8 cellular contexts compared by ENCODE assay signal in the genomic region with DNA sequence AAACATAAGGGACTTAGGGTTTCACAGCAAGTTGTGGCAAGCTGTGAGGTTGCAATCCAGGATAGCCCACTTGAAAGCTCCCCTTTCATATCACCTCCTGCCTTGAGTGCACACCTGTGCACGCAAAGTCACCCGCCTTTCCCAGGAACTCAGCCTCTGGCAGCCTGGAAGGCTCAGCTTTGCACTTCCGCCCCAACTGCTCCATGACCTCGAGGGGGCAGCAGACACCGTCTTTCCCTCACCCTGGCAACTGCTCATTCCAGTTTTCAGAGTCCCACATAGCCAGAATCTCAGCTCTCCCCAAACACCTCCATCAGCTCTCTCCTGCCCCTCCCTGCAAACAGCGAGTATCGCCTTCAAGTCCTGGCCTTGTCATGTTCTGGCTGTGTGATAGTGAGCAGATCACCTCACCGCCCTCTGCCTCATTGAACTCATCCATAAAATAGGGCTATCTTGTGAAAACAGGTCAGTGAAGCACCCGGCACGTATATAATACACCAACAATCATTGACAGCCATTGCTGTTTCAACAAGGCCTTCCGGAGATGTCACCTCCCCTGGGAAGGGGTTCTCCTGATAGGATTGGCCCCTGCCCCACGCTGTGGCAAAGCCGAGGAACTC. TPM values are rescaled to one million over a fixed set of nuclear protein-coding genes. Genes with fewer than 3 reads are reported as not detected.
DNase-seq lines count a peak whose midpoint lies in the region; ATAC-seq and TF ChIP-seq lines count a peak whose summit lies in the region.

No MANE protein-coding gene starts in this region.

- ATAC-seq in GM19351 (IDR thresholded peaks at IDR 0.05; ENCODE audit: unreplicated experiment) = no peak

- peak overlapping the region; percentile 75 for H3K27ac Mint-ChIP-seq in glutamatergic neuron (ENCODE audit: unreplicated experiment)

- H3K9me3 Mint-ChIP-seq in glutamatergic neuron (ENCODE audit: unreplicated experiment) = no peaks in the 10 kb centered on the region

- H3K27me3 Mint-ChIP-seq in glutamatergic neuron (ENCODE audit: unreplicated experiment) = peaks cover 13% of the 10 kb centered on the region

- peak; percentile 96 for TF ChIP-seq CTCF in GM12864 (IDR thresholded peaks at IDR 0.05; ENCODE audit: low read depth, low read length, missing control alignments)
- peak; percentile 81 for TF ChIP-seq CTCF in glutamatergic neuron (IDR thresholded peaks at IDR 0.05; ENCODE audit: partially characterized antibody, unreplicated experiment)

- no peaks in the 10 kb centered on the region for H3K36me3 Mint-ChIP-seq in glutamatergic neuron (ENCODE audit: unreplicated experiment)

- H3K4me3 Mint-ChIP-seq in glutamatergic neuron (ENCODE audit: unreplicated experiment) = peak overlapping the region; percentile 37

- no peak overlapping the region for H3K4me3 ChIP-seq in GM12864 (ENCODE audit: low read depth, low read length)

- DNase-seq in GM12864 (ENCODE audit: low read depth) (peak; percentile 39), NCI-H128 (lab: John Stamatoyannopoulos, UW; ENCODE audit: unreplicated experiment) (peak; percentile 94), SKM-1 (lab: John Stamatoyannopoulos, UW; ENCODE audit: unreplicated experiment) (peak; percentile 85), glutamatergic neuron (peak; percentile 90), pons (ENCODE audit: low spot score) (peak; percentile 82), ureter (ENCODE audit: low spot score) (peak; percentile 90)
- DNase-seq in activated naive CD4-positive, alpha-beta T cell treated with anti-CD3 and anti-CD28 coated beads, Interleukin-2, amount 50 U/mL, for 16 hours = peak; percentile 79

- H3K4me1 Mint-ChIP-seq in glutamatergic neuron (ENCODE audit: low read depth, unreplicated experiment) = peaks cover 12% of the 10 kb centered on the region

RNA-seq across cellular contexts. Expression of gene EPB41, which starts 32.2 kb away (rescaled TPM):
- total RNA-seq in glutamatergic neuron (ENCODE audit: unreplicated experiment) = 213 TPM
- 109 TPM for total RNA-seq in ureter

Comparison
In these comparisons a context has a peak if more than half of its experiments do, and no peak if none do; other contexts are left out.
1. DNase-seq: peak in every context shown above with its lines; median percentile 94 in NCI-H128; 90 in glutamatergic neuron; 90 in ureter; 85 in SKM-1; 82 in pons; 79 in activated naive CD4-positive, alpha-beta T cell treated with anti-CD3 and anti-CD28 coated beads, Interleukin-2, amount 50 U/mL, for 16 hours; 39 in GM12864.